ENCODE assay signal across 17 cellular contexts in the genomic region with DNA sequence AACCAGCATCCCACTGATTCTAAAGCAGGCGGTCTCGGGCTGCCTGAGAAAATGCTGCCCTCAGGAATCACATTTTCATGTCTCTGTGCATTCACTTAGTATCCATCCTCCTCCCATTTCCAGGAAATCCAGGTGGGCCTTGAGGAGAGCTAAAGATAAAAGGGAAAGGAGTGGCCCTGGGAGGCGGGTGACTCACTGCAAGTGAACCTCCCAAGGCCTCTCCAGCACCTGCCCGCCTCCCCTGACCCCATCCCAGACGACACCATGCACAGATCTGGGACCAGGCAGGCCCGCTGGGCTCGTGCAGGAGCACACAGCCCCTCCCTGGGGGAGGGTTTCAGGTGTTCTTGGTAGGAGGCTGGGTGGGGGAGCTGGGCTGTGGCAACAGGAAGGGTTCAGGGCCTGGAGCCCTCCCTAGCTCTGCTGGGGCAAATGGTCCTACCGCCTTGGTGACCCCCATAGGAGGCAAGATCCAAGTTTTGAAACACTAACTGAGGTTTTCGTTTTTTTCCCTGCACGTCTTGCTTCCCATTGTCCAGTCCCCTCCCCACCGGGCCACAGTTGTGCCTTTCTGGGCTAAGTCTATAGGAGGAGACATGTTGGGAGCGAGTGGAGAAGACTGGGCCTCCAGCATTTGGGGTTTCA.
"Had no signal": no experiment of that assay in that cellular context is flagged by ENCODE, and none has a peak within 500 bp of the region (broad histone marks: within the 10 kb centered on the region; RNA-seq: fewer than 3 reads in every experiment).

No MANE protein-coding gene starts in this region.

- ATAC-seq: activated naive CD4-positive, alpha-beta T cell treated with anti-CD3 and anti-CD28 coated beads, Interleukin-2, amount 50 U/mL, for 72 hours; activated T-cell treated with anti-CD3 and anti-CD28 coated beads, Interleukin-2, amount 50 U/mL, for 4 hours; sciatic nerve; stimulated activated naive CD8-positive, alpha-beta T cell treated with anti-CD3 and anti-CD28 coated beads, Interleukin-15, amount 100 ng/mL, for 72 hours; WTC11 had no signal

- H3K36me3 ChIP-seq: esophagus squamous epithelium had no signal

- H3K27me3 Mint-ChIP-seq: activated CD4-positive, alpha-beta memory T cell treated with anti-CD3 and anti-CD28 coated beads, Interleukin-2, amount 10 ng/mL, durations not matched to agents 7 days and 5 days had no signal

- H3K4me3 Mint-ChIP-seq: activated CD4-positive, alpha-beta memory T cell treated with anti-CD3 and anti-CD28 coated beads, Interleukin-2, amount 10 ng/mL, durations not matched to agents 7 days and 5 days; activated T-cell treated with anti-CD3 and anti-CD28 coated beads, Interleukin-2, amount 50 U/mL, for 4 hours; nephron progenitor cell; stimulated activated naive CD8-positive, alpha-beta T cell treated with anti-CD3 and anti-CD28 coated beads, Interleukin-15, amount 100 ng/mL, for 72 hours; WTC11 had no signal

- DNase-seq: activated CD4-positive, alpha-beta memory T cell treated with anti-CD3 and anti-CD28 coated beads, Interleukin-2, amount 10 ng/mL, durations not matched to agents 7 days and 5 days; activated CD4-positive, alpha-beta T cell treated with anti-CD3 and anti-CD28 coated beads for 4 hours; activated effector memory CD4-positive, alpha-beta T cell treated with Interleukin-2 at 50 U/mL for 16 hours; activated T-cell treated with anti-CD3 and anti-CD28 coated beads, Interleukin-2, amount 50 U/mL, for 4 hours; central memory CD4-positive, alpha-beta T cell; esophagus squamous epithelium; hypothalamus; kidney glomerular epithelial cell; nephron progenitor cell; stimulated activated CD4-positive, alpha-beta T cell treated with anti-CD3 and anti-CD28 coated beads, Interleukin-1b, Interleukin-23, amount 100 ng/mL, for 48 hours; stimulated activated naive CD8-positive, alpha-beta T cell treated with anti-CD3 and anti-CD28 coated beads, Interleukin-15, amount 100 ng/mL, for 72 hours; T-helper 2 cell; testis had no signal

- H3K27me3 ChIP-seq: esophagus squamous epithelium, testis had no signal

- H3K4me3 ChIP-seq: coronary artery, esophagus squamous epithelium, testis had no signal

- H3K27ac Mint-ChIP-seq: activated CD4-positive, alpha-beta memory T cell treated with anti-CD3 and anti-CD28 coated beads, Interleukin-2, amount 10 ng/mL, durations not matched to agents 7 days and 5 days; activated naive CD4-positive, alpha-beta T cell treated with anti-CD3 and anti-CD28 coated beads, Interleukin-2, amount 50 U/mL, for 72 hours; nephron progenitor cell; stimulated activated naive CD8-positive, alpha-beta T cell treated with anti-CD3 and anti-CD28 coated beads, Interleukin-15, amount 100 ng/mL, for 72 hours; WTC11 had no signal

- H3K27ac ChIP-seq: coronary artery, esophagus squamous epithelium, testis had no signal

- H3K9me3 ChIP-seq: esophagus squamous epithelium, testis had no signal

- H3K9me3 Mint-ChIP-seq: activated CD4-positive, alpha-beta memory T cell treated with anti-CD3 and anti-CD28 coated beads, Interleukin-2, amount 10 ng/mL, durations not matched to agents 7 days and 5 days; activated naive CD4-positive, alpha-beta T cell treated with anti-CD3 and anti-CD28 coated beads, Interleukin-2, amount 50 U/mL, for 72 hours; activated T-cell treated with anti-CD3 and anti-CD28 coated beads, Interleukin-2, amount 50 U/mL, for 4 hours; nephron progenitor cell; stimulated activated naive CD8-positive, alpha-beta T cell treated with anti-CD3 and anti-CD28 coated beads, Interleukin-15, amount 100 ng/mL, for 72 hours; WTC11 had no signal

- H3K36me3 Mint-ChIP-seq: WTC11 had no signal
